In the genomic region with DNA sequence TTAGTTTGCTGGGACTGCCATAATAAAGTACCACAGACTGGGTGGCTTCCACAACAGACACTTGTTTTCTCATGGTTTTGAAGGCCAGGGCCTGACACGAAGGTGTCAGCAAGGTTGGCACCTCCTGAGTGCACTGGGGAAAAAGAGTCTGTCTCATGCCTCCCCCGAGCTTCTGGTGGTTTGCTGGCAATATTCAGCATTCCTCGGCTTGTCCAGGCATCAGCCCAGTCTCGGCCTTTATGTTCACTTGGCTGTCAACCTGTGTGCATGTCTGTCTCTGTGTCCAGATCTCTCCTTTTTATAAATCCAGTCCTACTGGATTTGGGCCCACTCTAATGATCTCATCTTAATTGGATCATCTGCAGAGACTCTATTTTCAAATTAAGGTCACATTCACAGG, we compare ENCODE assay signal across 15 cellular contexts.
DNase-seq lines count a peak whose midpoint lies in the region; TF ChIP-seq lines count a peak whose summit lies in the region.
"Had no signal": no experiment of that assay in that cellular context is flagged by ENCODE, and none has a peak within 500 bp of the region (broad histone marks: within the 10 kb centered on the region; RNA-seq: fewer than 3 reads in every experiment).

No MANE protein-coding gene starts in this region.

- 48% methylated on average over 4 of the region's 4 CpGs for WGBS in prostate gland
- 58% methylated on average over 4 of the region's 4 CpGs for WGBS in suprapubic skin

- no peaks in the 10 kb centered on the region for H3K4me1 Mint-ChIP-seq in CD14-positive monocyte

- H3K4me3 Mint-ChIP-seq in CD14-positive monocyte: no peak overlapping the region

- no peak for TF ChIP-seq EP300 in suprapubic skin (IDR thresholded peaks at IDR 0.05)

- H3K9me3 Mint-ChIP-seq in CD14-positive monocyte: no peaks in the 10 kb centered on the region

- peak overlapping the region; percentile 83 for H3K27ac ChIP-seq in RWPE1
- peak overlapping the region; percentile 43 to 46 for H3K27ac ChIP-seq in prostate gland
- no peak overlapping the region for H3K27ac ChIP-seq in suprapubic skin
- H3K27ac ChIP-seq in ascending aorta: no peak overlapping the region
- H3K27ac ChIP-seq: BLaER1 treated with 17β-estradiol and CSF1 and Interleukin-3, amounts not matched to agents 10 nM and 100 nM; GM23248 had no signal

- no peak for TF ChIP-seq CTCF in CD14-positive monocyte (IDR thresholded peaks at IDR 0.05)
- TF ChIP-seq CTCF in RWPE1 (conservative IDR thresholded peaks at IDR 0.05; ENCODE audit: low read depth): no peak
- no peak for TF ChIP-seq CTCF in prostate gland (IDR thresholded peaks at IDR 0.05)
- TF ChIP-seq CTCF in suprapubic skin (IDR thresholded peaks at IDR 0.05): no peak
- TF ChIP-seq CTCF in ascending aorta (IDR thresholded peaks at IDR 0.05): no peak

- CTCF ChIA-PET in RWPE1 (lab: Yijun Ruan, JAX): no interaction called here

- TF ChIP-seq POLR2A in prostate gland (IDR thresholded peaks at IDR 0.05): no peak
- no peak for TF ChIP-seq POLR2A in suprapubic skin (IDR thresholded peaks at IDR 0.05)

- no peaks in the 10 kb centered on the region for H3K9me3 ChIP-seq in prostate gland
- no peaks in the 10 kb centered on the region for H3K9me3 ChIP-seq in suprapubic skin
- no peaks in the 10 kb centered on the region for H3K9me3 ChIP-seq in ascending aorta
- H3K9me3 ChIP-seq: BLaER1 treated with 17β-estradiol and CSF1 and Interleukin-3, amounts not matched to agents 10 nM and 100 nM had no signal

- no peaks in the 10 kb centered on the region for H3K27me3 Mint-ChIP-seq in CD14-positive monocyte (ENCODE audit: low read depth in 3 of 3)

- H3K4me1 ChIP-seq in prostate gland (replicated peaks) (peaks cover 14% of the 10 kb centered on the region), suprapubic skin (peaks cover 18% of the 10 kb centered on the region), ascending aorta (peaks cover 0 to 3% of the 10 kb centered on the region in 2 donors)
- H3K4me1 ChIP-seq: BLaER1 treated with 17β-estradiol and CSF1 and Interleukin-3, amounts not matched to agents 10 nM and 100 nM had no signal

- H3K36me3 Mint-ChIP-seq in CD14-positive monocyte: peaks cover 66 to 95% of the 10 kb centered on the region in 2 donors

- H3K36me3 ChIP-seq in prostate gland (peaks cover 0 to 4% of the 10 kb centered on the region in 2 donors), suprapubic skin (peaks cover 50% of the 10 kb centered on the region), ascending aorta (peaks cover 23 to 31% of the 10 kb centered on the region in 2 donors)

- H3K27me3 ChIP-seq in prostate gland (replicated peaks; ENCODE audit: insufficient read depth) (no peaks in the 10 kb centered on the region), suprapubic skin (no peaks in the 10 kb centered on the region), ascending aorta (no peaks in the 10 kb centered on the region)
- H3K27me3 ChIP-seq: BLaER1 treated with 17β-estradiol and CSF1 and Interleukin-3, amounts not matched to agents 10 nM and 100 nM had no signal

- POLR2A ChIA-PET in RWPE1 (lab: Yijun Ruan, JAX; ENCODE audit: low non-redundant PET): no interaction called here

- H3K27ac Mint-ChIP-seq in CD14-positive monocyte: peak overlapping the region in 4 of 7 donors; percentile 15 to 68 (median 31)

- DNase-seq in CD14-positive monocyte (ENCODE audit: low spot score): no peak
- no peak for DNase-seq in RWPE1 (ENCODE audit: low spot score)
- peak; percentile 40 for DNase-seq in cerebellum (ENCODE audit: low spot score)
- peak; percentile 69 for DNase-seq in prostate gland (ENCODE audit: low spot score)
- DNase-seq in suprapubic skin (ENCODE audit: low spot score in 2 of 2): no peak
- DNase-seq in AG08396 (ENCODE audit: low spot score): no peak
- DNase-seq in ascending aorta (ENCODE audit: low spot score in 2 of 2): no peak
- DNase-seq: DMS 273 treated with DMSO at 0.1 percent for 48 hours, GM23248, HCEC 1CT, KBM-7, NCI-H1436 treated with DMSO at 0.1 percent for 48 hours, NCI-H2081, Right ventricle myocardium superior had no signal

- H3K4me3 ChIP-seq in prostate gland: no peak overlapping the region
- H3K4me3 ChIP-seq in suprapubic skin: no peak overlapping the region
- H3K4me3 ChIP-seq in ascending aorta: no peak overlapping the region
- H3K4me3 ChIP-seq: BLaER1 treated with 17β-estradiol and CSF1 and Interleukin-3, amounts not matched to agents 10 nM and 100 nM; GM23248 had no signal

- intact Hi-C loops in CD14-positive monocyte (cut with micrococcal nuclease) (no loop called here), prostate gland (cut with DNase I) (no loop called here), ascending aorta (cut with DNase I) (no loop called here)

Comparison
In these comparisons a context has a peak if more than half of its experiments do, and no peak if none do; other contexts are left out.
1. DNase-seq: peak in cerebellum (single experiment) and prostate gland (single experiment); none in CD14-positive monocyte (single experiment), RWPE1 (single experiment), suprapubic skin (0 of 2), AG08396 (single experiment) and ascending aorta (0 of 2).
2. H3K27ac ChIP-seq: peak in RWPE1 (single experiment) and prostate gland (2 of 2); none in suprapubic skin (single experiment) and ascending aorta (0 of 2).